ENCODE assay signal across 15 cellular contexts in genomic region chr4:182351485-182351884, GRCh38.
DNase-seq lines count a peak whose midpoint lies in the region; ATAC-seq and TF ChIP-seq lines count a peak whose summit lies in the region.
"Had no signal": no experiment of that assay in that cellular context is flagged by ENCODE, and none has a peak within 500 bp of the region (broad histone marks: within the 10 kb centered on the region; RNA-seq: fewer than 3 reads in every experiment).

No MANE protein-coding gene starts in this region.

- H4K8ac ChIP-seq in mesendoderm (ENCODE audit: low read depth, low read length), result no peak overlapping the region

- TF ChIP-seq POLR2A in esophagus muscularis mucosa (IDR thresholded peaks at IDR 0.05; ENCODE audit: low read depth), result no peak

- H3K27me3 ChIP-seq in mesendoderm (ENCODE audit: insufficient read depth, low read length, poor library complexity) (no peaks in the 10 kb centered on the region), esophagus muscularis mucosa (no peaks in the 10 kb centered on the region)
- H3K27me3 ChIP-seq: BLaER1 had no signal

- no peak overlapping the region for H2AK5ac ChIP-seq in mesendoderm (ENCODE audit: low read length)

- no peak overlapping the region for H2BK5ac ChIP-seq in mesendoderm (ENCODE audit: low read length)

- no peaks in the 10 kb centered on the region for H3K36me3 ChIP-seq in mesendoderm (ENCODE audit: control insufficient read depth, insufficient read depth, low read length)
- no peaks in the 10 kb centered on the region for H3K36me3 ChIP-seq in esophagus muscularis mucosa
- H3K36me3 ChIP-seq: BLaER1, HAP-1 had no signal

- no peak overlapping the region for H3K27ac Mint-ChIP-seq in chondrocyte (ENCODE audit: unreplicated experiment)
- H3K27ac Mint-ChIP-seq: CD8-positive, alpha-beta T cell had no signal

- no peaks in the 10 kb centered on the region for H3K79me1 ChIP-seq in mesendoderm (ENCODE audit: low read length)

- no peak overlapping the region for H3K23ac ChIP-seq in mesendoderm (ENCODE audit: low read length)

- H3K9me3 Mint-ChIP-seq in chondrocyte (ENCODE audit: low read depth), result no peaks in the 10 kb centered on the region

- H3K27ac ChIP-seq in mesendoderm (ENCODE audit: low read depth, low read length), result no peak overlapping the region
- H3K27ac ChIP-seq in esophagus muscularis mucosa (replicated peaks in 1 of 4), result no peak overlapping the region
- H3K27ac ChIP-seq: 22Rv1, A549, BLaER1 had no signal

- no peak overlapping the region for H4K5ac ChIP-seq in mesendoderm (ENCODE audit: low read length)

- intact Hi-C loops in Right ventricle myocardium inferior (cut with DNase I) (no loop called here), left ventricle myocardium superior (cut with micrococcal nuclease) (no loop called here), left colon (cut with DNase I, micrococcal nuclease) (no loop called here), esophagus muscularis mucosa (cut with DNase I) (no loop called here)

- TF ChIP-seq CTCF in chondrocyte (IDR thresholded peaks at IDR 0.05), result no peak
- no peak for TF ChIP-seq CTCF in esophagus muscularis mucosa (IDR thresholded peaks at IDR 0.05)

- H3K4me1 ChIP-seq in mesendoderm (ENCODE audit: control insufficient read depth, low read depth, low read length) (no peaks in the 10 kb centered on the region), esophagus muscularis mucosa (no peaks in the 10 kb centered on the region)
- H3K4me1 ChIP-seq: A549, HAP-1 had no signal

- H3K4me1 Mint-ChIP-seq in chondrocyte (ENCODE audit: low read depth), result peaks cover 10% of the 10 kb centered on the region

- H3K27me3 Mint-ChIP-seq in chondrocyte (ENCODE audit: low read depth), result no peaks in the 10 kb centered on the region

- H3K36me3 Mint-ChIP-seq in chondrocyte (ENCODE audit: low read depth), result peaks cover 8% of the 10 kb centered on the region
- H3K36me3 Mint-ChIP-seq: CD8-positive, alpha-beta T cell had no signal

- no peak overlapping the region for H3K4me2 ChIP-seq in mesendoderm (ENCODE audit: low read length)
- H3K4me2 ChIP-seq: A549, BLaER1 had no signal

- no peak overlapping the region for H3K4me3 Mint-ChIP-seq in chondrocyte (ENCODE audit: unreplicated experiment)
- H3K4me3 Mint-ChIP-seq: CD8-positive, alpha-beta T cell had no signal

- H3K9ac ChIP-seq in mesendoderm (ENCODE audit: low read length), result no peak overlapping the region
- H3K9ac ChIP-seq: BLaER1 had no signal

- DNase-seq in Right ventricle myocardium inferior (ENCODE audit: missing footprints) (peak; percentile 56), left ventricle myocardium superior (no peak), chondrocyte (ENCODE audit: low spot score) (peak; percentile 78), mesendoderm (peak; percentile 28), left colon (no peak), esophagus muscularis mucosa (ENCODE audit: extremely low spot score) (no peak), cerebellum (ENCODE audit: low spot score) (no peak)
- DNase-seq: Calu3; CD8-positive, alpha-beta T cell; DMS79 treated with DMSO at 0.1 percent for 48 hours had no signal

- no peak for TF ChIP-seq EP300 in esophagus muscularis mucosa (IDR thresholded peaks at IDR 0.05)

- no peaks in the 10 kb centered on the region for H3K79me2 ChIP-seq in mesendoderm (ENCODE audit: control insufficient read depth, insufficient read depth, low read length)

- no peak overlapping the region for H3K18ac ChIP-seq in mesendoderm (ENCODE audit: low read length)

- no peak for ATAC-seq in Right ventricle myocardium inferior
- no peak for ATAC-seq in left ventricle myocardium superior
- ATAC-seq in left colon, result no peak
- ATAC-seq: A549; CD8-positive, alpha-beta T cell; GM12878 had no signal

- H2BK120ac ChIP-seq in mesendoderm (ENCODE audit: low read depth, low read length), result no peak overlapping the region

- H3K4me3 ChIP-seq in mesendoderm (ENCODE audit: low read length) (no peak overlapping the region), esophagus muscularis mucosa (no peak overlapping the region)
- H3K4me3 ChIP-seq: A549, BLaER1, GM12878, HAP-1 had no signal

- no peak overlapping the region for H3K4ac ChIP-seq in mesendoderm (ENCODE audit: low read depth, low read length)

- H3K56ac ChIP-seq in mesendoderm (ENCODE audit: low read length), result no peak overlapping the region

- no CpG with 5 or more reads among the region's 12 CpGs for WGBS in mesendoderm (ENCODE audit: extremely low coverage, insufficient coverage, low lambda C conversion rate)
- WGBS in esophagus muscularis mucosa, result 90% methylated on average over 12 of the region's 12 CpGs

- H3K9me3 ChIP-seq in esophagus muscularis mucosa, result no peaks in the 10 kb centered on the region
- H3K9me3 ChIP-seq: A549, BLaER1, HAP-1 had no signal

- no peak overlapping the region for H2BK15ac ChIP-seq in mesendoderm (replicated peaks; ENCODE audit: low read depth)

Comparison
In these comparisons a context has a peak if more than half of its experiments do, and no peak if none do; other contexts are left out.
1. DNase-seq: peak in Right ventricle myocardium inferior (single experiment), chondrocyte (single experiment) and mesendoderm (single experiment); none in left ventricle myocardium superior (single experiment), left colon (0 of 2), esophagus muscularis mucosa (single experiment) and cerebellum (single experiment).